ENCODE assay signal across 10 cellular contexts in genomic region chr11:61609970-61610347, GRCh38. TPM values are rescaled to one million over a fixed set of nuclear protein-coding genes. Genes with fewer than 3 reads are reported as not detected.
A peak's percentile ranks its signal among the peaks of the same experiment; 100 is the strongest.
DNase-seq lines count a peak whose midpoint lies in the region; ATAC-seq and TF ChIP-seq lines count a peak whose summit lies in the region.
"Had no signal": no experiment of that assay in that cellular context is flagged by ENCODE, and none has a peak within 500 bp of the region (broad histone marks: within the 10 kb centered on the region; RNA-seq: fewer than 3 reads in every experiment).

No MANE protein-coding gene starts in this region.

- H3K18ac ChIP-seq in trophoblast cell (ENCODE audit: low read length), result no peak overlapping the region

- H2BK5ac ChIP-seq in trophoblast cell (ENCODE audit: low read depth, low read length, poor library complexity), result no peak overlapping the region

- H3K4me1 ChIP-seq in colonic mucosa (peaks cover 16% of the 10 kb centered on the region), trophoblast cell (ENCODE audit: control insufficient read depth in 1 of 2, insufficient read depth in 2 of 2, low read length in 2 of 2) (peaks cover 4 to 5% of the 10 kb centered on the region in 2 experiments)

- ATAC-seq in effector memory CD8-positive, alpha-beta T cell (replicated peaks), result no peak
- ATAC-seq: T-cell had no signal

- H3K36me3 Mint-ChIP-seq in effector memory CD8-positive, alpha-beta T cell (ENCODE audit: insufficient read depth), result peaks cover 3% of the 10 kb centered on the region
- H3K36me3 Mint-ChIP-seq: activated naive CD8-positive, alpha-beta T cell; T-cell had no signal

- no peak overlapping the region for H3K23ac ChIP-seq in trophoblast cell (ENCODE audit: low read length)

- DNase-seq in GM03348 (ENCODE audit: low spot score) (peak; percentile 36), NCI-H2171 treated with DMSO at 0.1 percent for 48 hours (lab: John Stamatoyannopoulos, UW) (peak; percentile 78), colonic mucosa (peak; percentile 43), trophoblast cell (peak; percentile 34 to 56), pons (ENCODE audit: low spot score) (no peak), occipital lobe (lab: John Stamatoyannopoulos, UW) (no peak), cortex of kidney (lab: John Stamatoyannopoulos, UW) (no peak)
- DNase-seq in effector memory CD8-positive, alpha-beta T cell, result no peak
- DNase-seq: T-cell had no signal

- H3K9ac ChIP-seq in colonic mucosa (ENCODE audit: low read depth in 2 of 2, low read length in 2 of 2) (peak overlapping the region in 1 of 2 donors; percentile 16), trophoblast cell (ENCODE audit: low read length) (no peak overlapping the region)

- peaks cover 2% of the 10 kb centered on the region for H3K79me1 ChIP-seq in trophoblast cell (ENCODE audit: low read length)

- no peak overlapping the region for H2AK5ac ChIP-seq in trophoblast cell (ENCODE audit: low read length)

- WGBS in trophoblast cell (ENCODE audit: extremely low coverage, insufficient coverage, insufficient read length), result no CpG with 5 or more reads among the region's 6 CpGs

- no peaks in the 10 kb centered on the region for H3K9me3 Mint-ChIP-seq in effector memory CD8-positive, alpha-beta T cell
- H3K9me3 Mint-ChIP-seq: T-cell had no signal

- H2BK12ac ChIP-seq in trophoblast cell (ENCODE audit: low read length), result peak overlapping the region; percentile 15

- H3K36me3 ChIP-seq in colonic mucosa (no peaks in the 10 kb centered on the region), trophoblast cell (ENCODE audit: control insufficient read depth in 1 of 2, insufficient read depth in 2 of 2, low read length in 2 of 2) (no peaks in the 10 kb centered on the region)

- no peak overlapping the region for H2BK120ac ChIP-seq in trophoblast cell (ENCODE audit: insufficient read depth, low read length, poor library complexity)

- H3K27me3 ChIP-seq in colonic mucosa, result no peaks in the 10 kb centered on the region
- no peaks in the 10 kb centered on the region for H3K27me3 ChIP-seq in trophoblast cell (ENCODE audit: insufficient read depth, low read length)

- TF ChIP-seq CTCF in colonic mucosa (IDR thresholded peaks at IDR 0.05), result no peak

- H4K12ac ChIP-seq in trophoblast cell (ENCODE audit: low read depth, low read length), result no peak overlapping the region

- H3K27ac Mint-ChIP-seq in effector memory CD8-positive, alpha-beta T cell, result no peak overlapping the region
- H3K27ac Mint-ChIP-seq: activated naive CD8-positive, alpha-beta T cell; T-cell had no signal

- intact Hi-C loops in colonic mucosa (cut with DNase I), result no loop called here

- peaks cover 0 to 5% of the 10 kb centered on the region in 2 donors for H3K4me1 Mint-ChIP-seq in effector memory CD8-positive, alpha-beta T cell (ENCODE audit: low read depth in 2 of 2)
- H3K4me1 Mint-ChIP-seq: T-cell had no signal

- peak overlapping the region; percentile 33 for H3K27ac ChIP-seq in colonic mucosa
- H3K27ac ChIP-seq in trophoblast cell (ENCODE audit: low read depth, low read length), result no peak overlapping the region

- H3K4me3 Mint-ChIP-seq in effector memory CD8-positive, alpha-beta T cell, result no peak overlapping the region
- H3K4me3 Mint-ChIP-seq: activated naive CD8-positive, alpha-beta T cell; T-cell had no signal

- H3K4me2 ChIP-seq in trophoblast cell (ENCODE audit: low read length), result no peak overlapping the region

- no peak overlapping the region for H3K4me3 ChIP-seq in colonic mucosa
- H3K4me3 ChIP-seq in trophoblast cell (ENCODE audit: low read depth, low read length), result no peak overlapping the region

- no peak overlapping the region for H2AFZ ChIP-seq in trophoblast cell (ENCODE audit: insufficient read depth, low read length, poor library complexity)

- peaks cover 34 to 86% of the 10 kb centered on the region in 2 donors for H3K27me3 Mint-ChIP-seq in effector memory CD8-positive, alpha-beta T cell

- H4K8ac ChIP-seq in trophoblast cell (ENCODE audit: low read depth, low read length), result no peak overlapping the region

- H3K9me3 ChIP-seq in colonic mucosa (no peaks in the 10 kb centered on the region), trophoblast cell (ENCODE audit: insufficient read depth, low read depth, low read length) (peaks cover 3% of the 10 kb centered on the region)

- no peak overlapping the region for H3K14ac ChIP-seq in trophoblast cell (ENCODE audit: low read length)

- H4K91ac ChIP-seq in trophoblast cell (ENCODE audit: low read depth, low read length), result no peak overlapping the region

- no peaks in the 10 kb centered on the region for H3K79me2 ChIP-seq in trophoblast cell (ENCODE audit: control insufficient read depth, insufficient read depth, low read length, poor library complexity)

- no peak overlapping the region for H3K4ac ChIP-seq in trophoblast cell (ENCODE audit: low read depth, low read length)

RNA-seq across cellular contexts. Expression of gene SYT7, which starts 29.1 kb away (rescaled TPM):
- total RNA-seq in colonic mucosa, result 10 to 100 TPM in 1 of 2 donors, 1 to 10 TPM in 1; 8.5 to 28.4 TPM
- 42.4 and 42.7 TPM in 2 replicates for polyA plus RNA-seq in trophoblast cell (2013)
- total RNA-seq in occipital lobe, result 15.1 TPM

Comparison
In these comparisons a context has a peak if more than half of its experiments do, and no peak if none do; other contexts are left out.
1. DNase-seq: peak in GM03348 (single experiment), NCI-H2171 treated with DMSO at 0.1 percent for 48 hours (single experiment), colonic mucosa (single experiment) and trophoblast cell (2 of 2); none in pons (single experiment), occipital lobe (single experiment), effector memory CD8-positive, alpha-beta T cell (0 of 3) and cortex of kidney (single experiment).